8 cellular contexts compared by ENCODE assay signal in genomic region chr3:100042144-100042543, GRCh38.
A peak's percentile ranks its signal among the peaks of the same experiment; 100 is the strongest.
DNase-seq lines count a peak whose midpoint lies in the region; ATAC-seq and TF ChIP-seq lines count a peak whose summit lies in the region.
"Had no signal": no experiment of that assay in that cellular context is flagged by ENCODE, and none has a peak within 500 bp of the region (broad histone marks: within the 10 kb centered on the region; RNA-seq: fewer than 3 reads in every experiment).

No MANE protein-coding gene starts in this region.

- H3K9me3 ChIP-seq in upper lobe of left lung: no peaks in the 10 kb centered on the region

- no peaks in the 10 kb centered on the region for H3K36me3 ChIP-seq in upper lobe of left lung

- peak overlapping the region; percentile 68 to 80 (median 76) for H3K27ac ChIP-seq in upper lobe of left lung

- no peak overlapping the region for H3K27ac Mint-ChIP-seq in activated T-helper 1 cell treated with anti-CD3 and anti-CD28 coated beads, Interleukin-12 subunit alpha, Interleukin-12 subunit beta, Interleukin-2, Interleukin-4 antibody, amounts not matched to agents 30 ng/mL and 10 ng/mL and 1 ng/mL, durations not matched to agents 14 hours and 24 hours and 36 hours

- H3K9me3 Mint-ChIP-seq in activated T-helper 1 cell treated with anti-CD3 and anti-CD28 coated beads, Interleukin-12 subunit alpha, Interleukin-12 subunit beta, Interleukin-2, Interleukin-4 antibody, amounts not matched to agents 30 ng/mL and 10 ng/mL and 1 ng/mL, durations not matched to agents 14 hours and 24 hours and 36 hours: no peaks in the 10 kb centered on the region

- TF ChIP-seq EP300 in upper lobe of left lung (IDR thresholded peaks at IDR 0.05): no peak

- H3K4me1 ChIP-seq in upper lobe of left lung: peaks cover 19 to 39% (median 37%) of the 10 kb centered on the region in 4 donors

- peak in 1 of 2 donors; percentile 67 for ATAC-seq in upper lobe of left lung (ENCODE audit: low FRiP score in 2 of 2)

- H3K27me3 Mint-ChIP-seq in activated T-helper 1 cell treated with anti-CD3 and anti-CD28 coated beads, Interleukin-12 subunit alpha, Interleukin-12 subunit beta, Interleukin-2, Interleukin-4 antibody, amounts not matched to agents 30 ng/mL and 10 ng/mL and 1 ng/mL, durations not matched to agents 14 hours and 24 hours and 36 hours (ENCODE audit: insufficient read depth): no peaks in the 10 kb centered on the region

- no peak overlapping the region for H3K4me3 Mint-ChIP-seq in activated T-helper 1 cell treated with anti-CD3 and anti-CD28 coated beads, Interleukin-12 subunit alpha, Interleukin-12 subunit beta, Interleukin-2, Interleukin-4 antibody, amounts not matched to agents 30 ng/mL and 10 ng/mL and 1 ng/mL, durations not matched to agents 14 hours and 24 hours and 36 hours

- intact Hi-C loops in activated T-helper 1 cell treated with anti-CD3 and anti-CD28 coated beads, Interleukin-12 subunit alpha, Interleukin-12 subunit beta, Interleukin-2, Interleukin-4 antibody, amounts not matched to agents 30 ng/mL and 10 ng/mL and 1 ng/mL, durations not matched to agents 14 hours and 24 hours and 36 hours (cut with micrococcal nuclease): no loop called here

- H3K36me3 Mint-ChIP-seq in activated T-helper 1 cell treated with anti-CD3 and anti-CD28 coated beads, Interleukin-12 subunit alpha, Interleukin-12 subunit beta, Interleukin-2, Interleukin-4 antibody, amounts not matched to agents 30 ng/mL and 10 ng/mL and 1 ng/mL, durations not matched to agents 14 hours and 24 hours and 36 hours (ENCODE audit: low read depth): no peaks in the 10 kb centered on the region

- no peak overlapping the region for H3K4me3 ChIP-seq in cardiac fibroblast (replicated peaks in 1 of 2; ENCODE audit: low read depth in 2 of 2, low read length in 2 of 2)
- H3K4me3 ChIP-seq in upper lobe of left lung: no peak overlapping the region

- 65 to 66% methylated on average over 2 of the region's 2 CpGs for WGBS in upper lobe of left lung, 2 donors

- TF ChIP-seq POLR2A in upper lobe of left lung (IDR thresholded peaks at IDR 0.05): no peak

- peak; percentile 12 for DNase-seq in LoVo (ENCODE audit: low spot score)
- DNase-seq in cardiac fibroblast (ENCODE audit: low read depth in 2 of 2): peak; percentile 89 to 96
- peak; percentile 85 to 88 for DNase-seq in lung microvascular endothelial cell (ENCODE audit: low read depth in 2 of 2)
- no peak for DNase-seq in upper lobe of left lung
- DNase-seq in activated T-helper 1 cell treated with anti-CD3 and anti-CD28 coated beads, Interleukin-12 subunit alpha, Interleukin-12 subunit beta, Interleukin-2, Interleukin-4 antibody, amounts not matched to agents 30 ng/mL and 10 ng/mL and 1 ng/mL, durations not matched to agents 14 hours and 24 hours and 36 hours (ENCODE audit: low spot score): no peak
- DNase-seq in DMS79 treated with DMSO at 0.1 percent for 48 hours (lab: John Stamatoyannopoulos, UW): no peak
- no peak for DNase-seq in effector CD8-positive, alpha-beta T cell (lab: John Stamatoyannopoulos, UW)
- DNase-seq: NCI-H82 had no signal

- TF ChIP-seq CTCF in cardiac fibroblast (IDR thresholded peaks at IDR 0.05; ENCODE audit: low read depth, low read length) (no peak), upper lobe of left lung (IDR thresholded peaks at IDR 0.05) (no peak)

- H3K4me1 Mint-ChIP-seq in activated T-helper 1 cell treated with anti-CD3 and anti-CD28 coated beads, Interleukin-12 subunit alpha, Interleukin-12 subunit beta, Interleukin-2, Interleukin-4 antibody, amounts not matched to agents 30 ng/mL and 10 ng/mL and 1 ng/mL, durations not matched to agents 14 hours and 24 hours and 36 hours (ENCODE audit: low read depth): peaks cover 2% of the 10 kb centered on the region

- no peaks in the 10 kb centered on the region for H3K27me3 ChIP-seq in upper lobe of left lung

Comparison
In these comparisons a context has a peak if more than half of its experiments do, and no peak if none do; other contexts are left out.
1. DNase-seq: peak in LoVo (single experiment), cardiac fibroblast (2 of 2) and lung microvascular endothelial cell (2 of 2); none in upper lobe of left lung (0 of 2), activated T-helper 1 cell treated with anti-CD3 and anti-CD28 coated beads, Interleukin-12 subunit alpha, Interleukin-12 subunit beta, Interleukin-2, Interleukin-4 antibody, amounts not matched to agents 30 ng/mL and 10 ng/mL and 1 ng/mL, durations not matched to agents 14 hours and 24 hours and 36 hours (single experiment), DMS79 treated with DMSO at 0.1 percent for 48 hours (single experiment) and effector CD8-positive, alpha-beta T cell (single experiment).